ENCODE assay signal across 11 cellular contexts in the genomic region with DNA sequence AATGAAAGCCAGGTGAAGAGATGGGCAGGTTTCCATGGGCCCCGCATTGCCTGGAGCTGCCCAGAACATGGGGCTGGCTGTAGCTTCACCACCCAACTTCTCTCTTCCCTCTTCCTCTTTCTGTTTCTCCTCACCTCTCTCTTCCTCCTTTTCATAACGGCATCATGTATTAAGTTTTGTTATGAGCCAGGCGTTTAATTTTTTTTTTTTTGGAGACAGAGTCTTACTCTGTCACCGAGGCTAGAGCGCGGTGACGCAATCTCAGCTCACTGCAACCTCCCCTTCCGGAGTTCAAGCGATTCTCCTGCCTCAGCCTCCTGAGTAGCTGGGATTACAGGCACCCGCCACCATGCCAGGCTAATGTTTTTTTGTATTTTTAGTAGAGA. TPM values are rescaled to one million over a fixed set of nuclear protein-coding genes. Genes with fewer than 3 reads are reported as not detected.
A peak's percentile ranks its signal among the peaks of the same experiment; 100 is the strongest.
DNase-seq lines count a peak whose midpoint lies in the region; ATAC-seq and TF ChIP-seq lines count a peak whose summit lies in the region.
"Had no signal": no experiment of that assay in that cellular context is flagged by ENCODE, and none has a peak within 500 bp of the region (broad histone marks: within the 10 kb centered on the region; RNA-seq: fewer than 3 reads in every experiment).

No MANE protein-coding gene starts in this region.

- ATAC-seq in GM21526 (IDR thresholded peaks at IDR 0.05; ENCODE audit: low FRiP score, unreplicated experiment), result peak; percentile 71
- ATAC-seq in left cardiac atrium, result peak; percentile 25 to 49
- ATAC-seq: activated T-cell treated with anti-CD3 and anti-CD28 coated beads, Interleukin-2, amount 50 U/mL, for 72 hours had no signal

- H3K27me3 Mint-ChIP-seq in activated CD4-positive, alpha-beta memory T cell treated with anti-CD3 and anti-CD28 coated beads for 36 hours, result no peaks in the 10 kb centered on the region
- peaks cover 14% of the 10 kb centered on the region for H3K27me3 Mint-ChIP-seq in nephron progenitor cell (ENCODE audit: low read depth, poor library complexity)

- no peaks in the 10 kb centered on the region for H3K9me3 Mint-ChIP-seq in activated CD4-positive, alpha-beta memory T cell treated with anti-CD3 and anti-CD28 coated beads for 36 hours
- no peaks in the 10 kb centered on the region for H3K9me3 Mint-ChIP-seq in nephron progenitor cell
- H3K9me3 Mint-ChIP-seq: activated T-cell treated with anti-CD3 and anti-CD28 coated beads, Interleukin-2, amount 50 U/mL, for 72 hours had no signal

- POLR2A ChIA-PET in activated CD4-positive, alpha-beta memory T cell treated with anti-CD3 and anti-CD28 coated beads for 36 hours (lab: Charles Lee), result interaction anchor here (0.6 kb wide), 2 partner anchors 30 to 161 kb away, joined by 4 to 6 read pairs; no protein-coding TSS in a partner anchor

- TF ChIP-seq CTCF in nephron progenitor cell (IDR thresholded peaks at IDR 0.05), result no peak

- peak; percentile 87 for DNase-seq in GF-D8 (lab: John Stamatoyannopoulos, UW)
- DNase-seq in NAMALWA (ENCODE audit: low spot score), result peak; percentile 26
- DNase-seq in left cardiac atrium, result peak; percentile 48
- DNase-seq in NCI-H2171 (lab: John Stamatoyannopoulos, UW), result no peak
- DNase-seq in activated CD4-positive, alpha-beta memory T cell treated with anti-CD3 and anti-CD28 coated beads for 36 hours, result no peak
- no peak for DNase-seq in activated CD8-positive, alpha-beta memory T cell treated with anti-CD3 and anti-CD28 coated beads, Interleukin-2, amount 50 U/mL, for 48 hours
- DNase-seq in nephron progenitor cell, result no peak
- DNase-seq: activated T-cell treated with anti-CD3 and anti-CD28 coated beads, Interleukin-2, amount 50 U/mL, for 72 hours; posterior cingulate gyrus had no signal

- intact Hi-C loops in left cardiac atrium (cut with DNase I), result loop anchor here in 1 of 2 donors (10.0 kb wide), 1 partner anchor 52 kb away; no protein-coding TSS in a partner anchor
- intact Hi-C loops in activated CD4-positive, alpha-beta memory T cell treated with anti-CD3 and anti-CD28 coated beads for 36 hours (cut with micrococcal nuclease), result no loop called here

- H3K36me3 Mint-ChIP-seq in activated CD4-positive, alpha-beta memory T cell treated with anti-CD3 and anti-CD28 coated beads for 36 hours, result no peaks in the 10 kb centered on the region
- H3K36me3 Mint-ChIP-seq in nephron progenitor cell (ENCODE audit: low read depth), result no peaks in the 10 kb centered on the region

- H3K4me3 Mint-ChIP-seq in activated CD4-positive, alpha-beta memory T cell treated with anti-CD3 and anti-CD28 coated beads for 36 hours, result no peak overlapping the region
- no peak overlapping the region for H3K4me3 Mint-ChIP-seq in nephron progenitor cell
- H3K4me3 Mint-ChIP-seq: activated T-cell treated with anti-CD3 and anti-CD28 coated beads, Interleukin-2, amount 50 U/mL, for 72 hours had no signal

- CTCF ChIA-PET in activated CD4-positive, alpha-beta memory T cell treated with anti-CD3 and anti-CD28 coated beads for 36 hours (lab: Charles Lee), result interaction anchor here (1.0 to 2.8 kb wide), 18 partner anchors 9 to 202 kb away, joined by 3 to 33 read pairs (median 5); a partner anchor contains a TSS

- no peak overlapping the region for H3K27ac Mint-ChIP-seq in activated CD4-positive, alpha-beta memory T cell treated with anti-CD3 and anti-CD28 coated beads for 36 hours
- H3K27ac Mint-ChIP-seq in nephron progenitor cell, result no peak overlapping the region
- H3K27ac Mint-ChIP-seq: activated T-cell treated with anti-CD3 and anti-CD28 coated beads, Interleukin-2, amount 50 U/mL, for 72 hours had no signal

- H3K4me1 Mint-ChIP-seq in activated CD4-positive, alpha-beta memory T cell treated with anti-CD3 and anti-CD28 coated beads for 36 hours (ENCODE audit: low read depth), result peaks cover 10% of the 10 kb centered on the region
- H3K4me1 Mint-ChIP-seq in nephron progenitor cell, result peaks cover 23% of the 10 kb centered on the region

RNA-seq across cellular contexts. Expression of a gene that starts 13.0 kb away (rescaled TPM):
- not detected for total RNA-seq in left cardiac atrium
- total RNA-seq in activated CD4-positive, alpha-beta memory T cell treated with anti-CD3 and anti-CD28 coated beads for 36 hours, result not detected
- total RNA-seq: activated T-cell treated with anti-CD3 and anti-CD28 coated beads, Interleukin-2, amount 50 U/mL, for 72 hours; SJSA1 had no signal

RNA-seq across cellular contexts. Expression of a gene that starts 37.5 kb away (rescaled TPM):
- 100 to 1,000 TPM; 152 to 208 TPM for total RNA-seq in left cardiac atrium
- total RNA-seq in activated CD4-positive, alpha-beta memory T cell treated with anti-CD3 and anti-CD28 coated beads for 36 hours, result 10 to 100 TPM; 52.7 to 56.6 TPM

RNA-seq across cellular contexts. Expression of a gene that starts 37.8 kb away (rescaled TPM):
- 10 to 100 TPM; 45.3 to 45.9 TPM for total RNA-seq in left cardiac atrium
- 100 to 1,000 TPM; 116 to 119 TPM for total RNA-seq in activated CD4-positive, alpha-beta memory T cell treated with anti-CD3 and anti-CD28 coated beads for 36 hours

RNA-seq across cellular contexts. Expression of a gene that starts 59.9 kb away (rescaled TPM):
- total RNA-seq in left cardiac atrium, result 100 to 1,000 TPM in 1 of 2 donors, 10 to 100 TPM in 1; 49.5 to 107 TPM
- 10 to 100 TPM; 76.6 to 78.0 TPM for total RNA-seq in activated CD4-positive, alpha-beta memory T cell treated with anti-CD3 and anti-CD28 coated beads for 36 hours

Comparison
In these comparisons a context has a peak if more than half of its experiments do, and no peak if none do; other contexts are left out.
1. DNase-seq: peak in GF-D8 (single experiment), NAMALWA (single experiment) and left cardiac atrium (single experiment); none in NCI-H2171 (single experiment), activated CD4-positive, alpha-beta memory T cell treated with anti-CD3 and anti-CD28 coated beads for 36 hours (single experiment), activated CD8-positive, alpha-beta memory T cell treated with anti-CD3 and anti-CD28 coated beads, Interleukin-2, amount 50 U/mL, for 48 hours (single experiment) and nephron progenitor cell (single experiment).